Comparison of ENCODE assay signal across 1 cellular context in genomic region chr12:56785141-56785865, GRCh38.
TF ChIP-seq lines count a peak whose summit lies in the region.

No MANE protein-coding gene starts in this region.

TF ChIP-seq in HEK293, 187 proteins besides CTCF, POLR2A, EP300 and RAD21 (continued from another document):
- peak; percentile 35; the same call in 1 of the 2 replicates for TF ChIP-seq ZFHX2 (tag by site-specific recombination; conservative IDR thresholded peaks at IDR 0.05)
- TF ChIP-seq EGR2 (tag by site-specific recombination; IDR thresholded peaks at IDR 0.05; ENCODE audit: low read depth), result peak; percentile 64
- no peak for TF ChIP-seq ZNF302 (tag by site-specific recombination; IDR thresholded peaks at IDR 0.05; ENCODE audit: low read depth)
